Comparison of ENCODE assay signal across 1 cellular context in the genomic region with DNA sequence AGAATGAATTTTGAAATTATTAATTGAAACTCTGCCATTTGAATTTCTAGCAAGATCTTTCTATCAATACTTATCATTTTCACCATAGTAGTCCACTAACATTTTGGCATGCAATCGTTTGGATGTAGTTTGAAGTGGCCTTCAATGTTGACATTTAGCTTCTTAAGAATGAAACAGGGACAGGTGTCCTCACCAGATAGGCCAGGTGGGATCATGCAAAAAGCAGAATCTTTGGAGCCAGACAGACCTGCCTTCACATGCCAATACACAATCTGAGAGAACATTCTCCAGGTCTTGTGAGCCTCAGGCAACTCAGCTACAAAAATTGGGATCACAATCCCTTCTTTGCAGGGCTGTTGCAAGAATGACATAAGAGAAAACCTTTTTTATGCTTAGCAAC.
TF ChIP-seq lines count a peak whose summit lies in the region.

No MANE protein-coding gene starts in this region.

TF ChIP-seq in K562, 482 proteins besides CTCF, POLR2A, EP300 and RAD21 (continued from another document):
- TF ChIP-seq, protein P1, sequence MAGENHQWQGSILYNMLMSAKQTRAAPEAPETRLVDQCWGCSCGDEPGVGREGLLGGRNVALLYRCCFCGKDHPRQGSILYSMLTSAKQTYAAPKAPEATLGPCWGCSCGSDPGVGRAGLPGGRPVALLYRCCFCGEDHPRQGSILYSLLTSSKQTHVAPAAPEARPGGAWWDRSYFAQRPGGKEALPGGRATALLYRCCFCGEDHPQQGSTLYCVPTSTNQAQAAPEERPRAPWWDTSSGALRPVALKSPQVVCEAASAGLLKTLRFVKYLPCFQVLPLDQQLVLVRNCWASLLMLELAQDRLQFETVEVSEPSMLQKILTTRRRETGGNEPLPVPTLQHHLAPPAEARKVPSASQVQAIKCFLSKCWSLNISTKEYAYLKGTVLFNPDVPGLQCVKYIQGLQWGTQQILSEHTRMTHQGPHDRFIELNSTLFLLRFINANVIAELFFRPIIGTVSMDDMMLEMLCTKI (IDR thresholded peaks at IDR 0.05; ENCODE audit: partially characterized antibody), result no peak
- TF ChIP-seq HEY1 (CRISPR knock-in tag; IDR thresholded peaks at IDR 0.05; ENCODE audit: borderline replicate concordance), result no peak
- no peak for TF ChIP-seq SAP30 (IDR thresholded peaks at IDR 0.05; ENCODE audit: borderline replicate concordance, insufficient read depth, low read depth, low read length, poor library complexity, severe bottlenecking)
- peak; percentile 39 for TF ChIP-seq CBFA2T2 (conservative IDR thresholded peaks at IDR 0.05)
- TF ChIP-seq, protein P2, sequence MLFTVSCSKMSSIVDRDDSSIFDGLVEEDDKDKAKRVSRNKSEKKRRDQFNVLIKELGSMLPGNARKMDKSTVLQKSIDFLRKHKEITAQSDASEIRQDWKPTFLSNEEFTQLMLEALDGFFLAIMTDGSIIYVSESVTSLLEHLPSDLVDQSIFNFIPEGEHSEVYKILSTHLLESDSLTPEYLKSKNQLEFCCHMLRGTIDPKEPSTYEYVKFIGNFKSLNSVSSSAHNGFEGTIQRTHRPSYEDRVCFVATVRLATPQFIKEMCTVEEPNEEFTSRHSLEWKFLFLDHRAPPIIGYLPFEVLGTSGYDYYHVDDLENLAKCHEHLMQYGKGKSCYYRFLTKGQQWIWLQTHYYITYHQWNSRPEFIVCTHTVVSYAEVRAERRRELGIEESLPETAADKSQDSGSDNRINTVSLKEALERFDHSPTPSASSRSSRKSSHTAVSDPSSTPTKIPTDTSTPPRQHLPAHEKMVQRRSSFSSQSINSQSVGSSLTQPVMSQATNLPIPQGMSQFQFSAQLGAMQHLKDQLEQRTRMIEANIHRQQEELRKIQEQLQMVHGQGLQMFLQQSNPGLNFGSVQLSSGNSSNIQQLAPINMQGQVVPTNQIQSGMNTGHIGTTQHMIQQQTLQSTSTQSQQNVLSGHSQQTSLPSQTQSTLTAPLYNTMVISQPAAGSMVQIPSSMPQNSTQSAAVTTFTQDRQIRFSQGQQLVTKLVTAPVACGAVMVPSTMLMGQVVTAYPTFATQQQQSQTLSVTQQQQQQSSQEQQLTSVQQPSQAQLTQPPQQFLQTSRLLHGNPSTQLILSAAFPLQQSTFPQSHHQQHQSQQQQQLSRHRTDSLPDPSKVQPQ (CRISPR knock-in tag; IDR thresholded peaks at IDR 0.05; ENCODE audit: borderline replicate concordance), result no peak
- TF ChIP-seq NFXL1 (CRISPR knock-in tag; IDR thresholded peaks at IDR 0.05), result no peak
- TF ChIP-seq, protein P3, sequence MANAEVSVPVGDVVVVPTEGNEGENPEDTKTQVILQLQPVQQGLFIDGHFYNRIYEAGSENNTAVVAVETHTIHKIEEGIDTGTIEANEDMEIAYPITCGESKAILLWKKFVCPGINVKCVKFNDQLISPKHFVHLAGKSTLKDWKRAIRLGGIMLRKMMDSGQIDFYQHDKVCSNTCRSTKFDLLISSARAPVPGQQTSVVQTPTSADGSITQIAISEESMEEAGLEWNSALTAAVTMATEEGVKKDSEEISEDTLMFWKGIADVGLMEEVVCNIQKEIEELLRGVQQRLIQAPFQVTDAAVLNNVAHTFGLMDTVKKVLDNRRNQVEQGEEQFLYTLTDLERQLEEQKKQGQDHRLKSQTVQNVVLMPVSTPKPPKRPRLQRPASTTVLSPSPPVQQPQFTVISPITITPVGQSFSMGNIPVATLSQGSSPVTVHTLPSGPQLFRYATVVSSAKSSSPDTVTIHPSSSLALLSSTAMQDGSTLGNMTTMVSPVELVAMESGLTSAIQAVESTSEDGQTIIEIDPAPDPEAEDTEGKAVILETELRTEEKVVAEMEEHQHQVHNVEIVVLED (CRISPR knock-in tag; IDR thresholded peaks at IDR 0.05), result no peak
- no peak for TF ChIP-seq ZNF146 (CRISPR knock-in tag; IDR thresholded peaks at IDR 0.05; ENCODE audit: unreplicated experiment)
- TF ChIP-seq TCF3 (CRISPR knock-in tag; IDR thresholded peaks at IDR 0.05), result peak; percentile 43
- peak; percentile 48 for TF ChIP-seq TEAD4 (IDR thresholded peaks at IDR 0.05; ENCODE audit: low read length)
- no peak for TF ChIP-seq TEAD4 (CRISPR knock-in tag; IDR thresholded peaks at IDR 0.05; ENCODE audit: borderline replicate concordance)
